ENCODE assay signal across 8 cellular contexts in genomic region chr1:26408604-26409003, GRCh38. TPM values are rescaled to one million over a fixed set of nuclear protein-coding genes. Genes with fewer than 3 reads are reported as not detected.
DNase-seq lines count a peak whose midpoint lies in the region; ATAC-seq, FAIRE-seq and TF ChIP-seq lines count a peak whose summit lies in the region.

No MANE protein-coding gene starts in this region.

- intact Hi-C loops in PC-3 (cut with micrococcal nuclease) = no loop called here

- H2AFZ ChIP-seq in PC-3 (ENCODE audit: low read length) (no peak overlapping the region), neuron (ENCODE audit: low read depth, low read length) (no peak overlapping the region)

- ATAC-seq in PC-3 (peak; percentile 48), foreskin keratinocyte (peak; percentile 36), HG03045 (IDR thresholded peaks at IDR 0.05; ENCODE audit: unreplicated experiment) (no peak)

- no peak overlapping the region for H3K27ac ChIP-seq in PC-3 (ENCODE audit: low read length)
- no peak overlapping the region for H3K27ac ChIP-seq in foreskin keratinocyte

- no peaks in the 10 kb centered on the region for H4K20me1 ChIP-seq in PC-3 (ENCODE audit: low read length)

- no peaks in the 10 kb centered on the region for H3K9me3 ChIP-seq in PC-3 (ENCODE audit: low read length)
- no peaks in the 10 kb centered on the region for H3K9me3 ChIP-seq in neuron (ENCODE audit: low read length)

- POLR2A ChIA-PET in PC-3 (lab: Charles Lee; ENCODE audit: unreplicated experiment) = interaction anchor here (0.5 kb wide), 1 partner anchor 9 kb away, joined by 4 read pairs; no protein-coding TSS in a partner anchor

- DNase-seq in PC-3 (peak; percentile 87), activated T-helper 1 cell treated with Interleukin-2 at 50 U/mL for 16 hours (ENCODE audit: low read depth) (peak; percentile 58), foreskin keratinocyte (peak in 1 of 2 donors; percentile 47), superior temporal gyrus (ENCODE audit: extremely low spot score) (peak; percentile 66), DMS153 treated with DMSO at 0.1 percent for 48 hours (lab: John Stamatoyannopoulos, UW; ENCODE audit: unreplicated experiment) (no peak)

- BruUV-seq in PC-3 (replicated peaks; lab: Mats Ljungman, UMichigan) = no TSS peak

- H3K27me3 ChIP-seq in PC-3 (ENCODE audit: low read length) (peaks cover 24% of the 10 kb centered on the region), foreskin keratinocyte (peaks cover 56% of the 10 kb centered on the region), neuron (ENCODE audit: insufficient read depth, low read length) (no peaks in the 10 kb centered on the region)

- TF ChIP-seq CTCF in PC-3 (conservative IDR thresholded peaks at IDR 0.05; ENCODE audit: low read depth, low read length) (no peak), foreskin keratinocyte (conservative IDR thresholded peaks at IDR 0.05) (no peak)

- CTCF ChIA-PET in PC-3 (lab: Charles Lee) = no interaction called here

- no peaks in the 10 kb centered on the region for H3K9me2 ChIP-seq in PC-3 (replicated peaks; ENCODE audit: low read length)

- H3K4me1 ChIP-seq in PC-3 (ENCODE audit: insufficient read depth, low read length) = peaks cover 29% of the 10 kb centered on the region
- H3K4me1 ChIP-seq in foreskin keratinocyte = no peaks in the 10 kb centered on the region
- peaks cover 44% of the 10 kb centered on the region for H3K4me1 ChIP-seq in neuron (ENCODE audit: insufficient read depth, low read length)

- H3K4me3 ChIP-seq in PC-3 (ENCODE audit: low read length) (no peak overlapping the region), neuron (ENCODE audit: low read length) (peak overlapping the region; percentile 48)

- FAIRE-seq in G401.6 (lab: Jason Lieb, UNC) = peak; percentile 84

- H3K9ac ChIP-seq in PC-3 (ENCODE audit: low read length) = no peak overlapping the region

- H3K79me2 ChIP-seq in PC-3 (ENCODE audit: low read length) = no peaks in the 10 kb centered on the region

- no peak overlapping the region for H3K4me2 ChIP-seq in PC-3 (ENCODE audit: low read length)

- no peaks in the 10 kb centered on the region for H3F3A ChIP-seq in PC-3 (ENCODE audit: low read length, unreplicated experiment)

- H3K36me3 ChIP-seq in PC-3 (ENCODE audit: low read depth, low read length) = no peaks in the 10 kb centered on the region
- peaks cover 10% of the 10 kb centered on the region for H3K36me3 ChIP-seq in neuron (ENCODE audit: insufficient read depth, low read length)

RNA-seq across cellular contexts. Expression of gene LIN28A, which starts 2.0 kb away (rescaled TPM):
- total RNA-seq in PC-3 (2014; rRNA removed) = not detected in 2 replicates
- total RNA-seq in foreskin keratinocyte = not detected in 2 replicates
- polyA plus RNA-seq in foreskin keratinocyte = not detected in 2 replicates

RNA-seq across cellular contexts. Expression of gene DHDDS, which starts 23.5 kb away (rescaled TPM):
- 49.6 and 52.8 TPM in 2 replicates for total RNA-seq in PC-3 (2014; rRNA removed)
- 30.0 and 38.0 TPM in 2 replicates for total RNA-seq in foreskin keratinocyte
- polyA plus RNA-seq in foreskin keratinocyte = 28.6 and 28.8 TPM in 2 replicates

RNA-seq across cellular contexts. Expression of gene ZNF683, which starts 36.1 kb away (rescaled TPM):
- total RNA-seq in PC-3 (2014; rRNA removed) = not detected in 2 replicates
- not detected in 2 replicates for total RNA-seq in foreskin keratinocyte
- not detected in 2 replicates for polyA plus RNA-seq in foreskin keratinocyte

RNA-seq across cellular contexts. Expression of gene CRYBG2, which starts 54.7 kb away (rescaled TPM):
- total RNA-seq in PC-3 (2014; rRNA removed) (15.3 and 16.1 TPM in 2 replicates), foreskin keratinocyte (3.8 and 5.6 TPM in 2 replicates)
- 4.8 and 7.3 TPM in 2 replicates for polyA plus RNA-seq in foreskin keratinocyte
